Comparison of ENCODE assay signal across 10 cellular contexts in the genomic region with DNA sequence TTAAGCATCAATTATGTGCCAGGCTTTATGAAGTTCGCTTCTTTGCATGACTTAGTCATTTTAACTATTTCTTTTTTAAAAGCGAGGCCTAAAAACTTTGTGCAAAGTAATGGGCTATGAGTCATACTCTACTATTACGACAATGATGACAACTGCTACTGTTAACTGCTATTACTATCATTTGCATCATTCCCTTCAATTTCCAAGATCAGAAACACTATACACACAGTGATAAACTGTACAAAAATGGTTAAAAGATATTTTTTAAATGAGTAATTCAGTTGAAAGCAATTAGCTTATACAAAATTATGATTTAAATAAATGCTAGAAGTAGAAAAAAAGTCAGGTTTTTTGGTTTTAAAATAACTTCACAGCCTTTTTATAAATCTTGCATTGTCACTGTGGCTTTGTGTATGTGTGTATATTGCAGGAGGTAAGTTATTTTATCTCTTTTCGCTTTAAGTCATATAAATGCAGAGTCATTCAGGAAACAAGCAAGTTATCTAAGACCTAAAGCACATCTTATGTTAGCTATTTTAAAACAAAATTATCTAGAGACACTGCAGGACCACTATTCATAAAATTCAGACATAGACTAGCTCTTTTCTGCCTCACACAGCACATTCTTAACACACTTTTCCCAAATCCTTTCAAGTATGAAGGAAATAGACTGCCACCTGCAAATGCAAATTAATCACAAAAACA. TPM values are rescaled to one million over a fixed set of nuclear protein-coding genes. Genes with fewer than 3 reads are reported as not detected.
A peak's percentile ranks its signal among the peaks of the same experiment; 100 is the strongest.
DNase-seq lines count a peak whose midpoint lies in the region; ATAC-seq and TF ChIP-seq lines count a peak whose summit lies in the region.
"Had no signal": no experiment of that assay in that cellular context is flagged by ENCODE, and none has a peak within 500 bp of the region (broad histone marks: within the 10 kb centered on the region; RNA-seq: fewer than 3 reads in every experiment).

No MANE protein-coding gene starts in this region.

- intact Hi-C loops in spleen (cut with DNase I; ENCODE audit: low total_unique reads), result no loop called here

- no peaks in the 10 kb centered on the region for H3K36me3 Mint-ChIP-seq in natural killer cell treated with Interleukin-12 subunit alpha and Interleukin-12 subunit beta and Interleukin-15 and Interleukin-18, amount 100 ng/mL, for 72 hours
- no peaks in the 10 kb centered on the region for H3K36me3 Mint-ChIP-seq in neural progenitor cell

- H3K27ac ChIP-seq in spleen (peak overlapping the region in 2 of 8 donors; percentile 19), neural progenitor cell (no peak overlapping the region)
- H3K27ac ChIP-seq: testis had no signal

- no peak overlapping the region for H3K9ac ChIP-seq in neural progenitor cell

- H3K9me3 Mint-ChIP-seq in natural killer cell treated with Interleukin-12 subunit alpha and Interleukin-12 subunit beta and Interleukin-15 and Interleukin-18, amount 100 ng/mL, for 72 hours, result peaks cover 6% of the 10 kb centered on the region
- H3K9me3 Mint-ChIP-seq in neural progenitor cell, result no peaks in the 10 kb centered on the region

- no peaks in the 10 kb centered on the region for H3K27me3 Mint-ChIP-seq in natural killer cell treated with Interleukin-12 subunit alpha and Interleukin-12 subunit beta and Interleukin-15 and Interleukin-18, amount 100 ng/mL, for 72 hours
- no peaks in the 10 kb centered on the region for H3K27me3 Mint-ChIP-seq in neural progenitor cell (ENCODE audit: insufficient read depth, low read depth)

- H2AFZ ChIP-seq in neural progenitor cell (replicated peaks), result no peak overlapping the region

- H3K36me3 ChIP-seq in spleen (no peaks in the 10 kb centered on the region), neural progenitor cell (no peaks in the 10 kb centered on the region)
- H3K36me3 ChIP-seq: heart right ventricle had no signal

- H3K4me1 ChIP-seq in spleen (peaks cover 0 to 3% (median 0%) of the 10 kb centered on the region in 6 donors), neural progenitor cell (no peaks in the 10 kb centered on the region)
- H3K4me1 ChIP-seq: testis had no signal

- no peak overlapping the region for H3K27ac Mint-ChIP-seq in natural killer cell treated with Interleukin-12 subunit alpha and Interleukin-12 subunit beta and Interleukin-15 and Interleukin-18, amount 100 ng/mL, for 72 hours
- H3K27ac Mint-ChIP-seq in neural progenitor cell, result no peak overlapping the region

- H3K4me2 ChIP-seq in neural progenitor cell, result no peak overlapping the region

- H3K27me3 ChIP-seq in spleen (replicated peaks in 1 of 7) (no peaks in the 10 kb centered on the region), neural progenitor cell (no peaks in the 10 kb centered on the region)
- H3K27me3 ChIP-seq: heart right ventricle, testis had no signal

- DNase-seq in ELR (ENCODE audit: low read depth), result peak; percentile 88
- DNase-seq in NCI-H226, result peak; percentile 12
- peak; percentile 74 to 91 for DNase-seq in cardiac fibroblast (ENCODE audit: low read depth in 2 of 2)
- DNase-seq in renal cortical epithelial cell (ENCODE audit: low read depth), result peak; percentile 67
- DNase-seq in spleen, result no peak
- DNase-seq in natural killer cell treated with Interleukin-12 subunit alpha and Interleukin-12 subunit beta and Interleukin-15 and Interleukin-18, amount 100 ng/mL, for 72 hours (ENCODE audit: low spot score), result no peak
- DNase-seq in NCI-H187 treated with DMSO at 0.1 percent for 48 hours (lab: John Stamatoyannopoulos, UW), result no peak
- no peak for DNase-seq in neural progenitor cell (ENCODE audit: low spot score)
- DNase-seq: heart right ventricle, testis had no signal

- TF ChIP-seq CTCF in cardiac fibroblast (IDR thresholded peaks at IDR 0.05; ENCODE audit: low read depth, low read length), result no peak
- no peak for TF ChIP-seq CTCF in spleen (IDR thresholded peaks at IDR 0.05 in 8 of 11, conservative IDR thresholded peaks at IDR 0.05 in 3 of 11)
- no peak for TF ChIP-seq CTCF in neural progenitor cell (IDR thresholded peaks at IDR 0.05)

- H3K4me3 ChIP-seq in cardiac fibroblast (replicated peaks in 1 of 2; ENCODE audit: low read depth in 2 of 2, low read length in 2 of 2) (no peak overlapping the region), spleen (no peak overlapping the region), neural progenitor cell (no peak overlapping the region)
- H3K4me3 ChIP-seq: heart right ventricle, testis had no signal

- 35 to 61% (median 52%) methylated on average over 4 of the region's 4 CpGs for WGBS in spleen, 5 donors

- ATAC-seq in natural killer cell treated with Interleukin-12 subunit alpha and Interleukin-12 subunit beta and Interleukin-15 and Interleukin-18, amount 100 ng/mL, for 72 hours, result no peak
- ATAC-seq: heart right ventricle had no signal

- no peak overlapping the region for H3K4me3 Mint-ChIP-seq in natural killer cell treated with Interleukin-12 subunit alpha and Interleukin-12 subunit beta and Interleukin-15 and Interleukin-18, amount 100 ng/mL, for 72 hours
- H3K4me3 Mint-ChIP-seq in neural progenitor cell, result no peak overlapping the region

- no peak for TF ChIP-seq POLR2A in spleen (IDR thresholded peaks at IDR 0.05)

- no peaks in the 10 kb centered on the region for H4K20me1 ChIP-seq in neural progenitor cell (ENCODE audit: low read depth)

- no peaks in the 10 kb centered on the region for H3K79me2 ChIP-seq in neural progenitor cell (ENCODE audit: low read depth)

- H3K9me3 ChIP-seq in spleen, result peaks cover 0 to 9% (median 2%) of the 10 kb centered on the region in 8 donors
- H3K9me3 ChIP-seq in neural progenitor cell (ENCODE audit: low read depth), result no peaks in the 10 kb centered on the region
- H3K9me3 ChIP-seq: testis had no signal

- no peaks in the 10 kb centered on the region for H3K4me1 Mint-ChIP-seq in natural killer cell treated with Interleukin-12 subunit alpha and Interleukin-12 subunit beta and Interleukin-15 and Interleukin-18, amount 100 ng/mL, for 72 hours (ENCODE audit: low read depth in 2 of 2)
- H3K4me1 Mint-ChIP-seq in neural progenitor cell, result no peaks in the 10 kb centered on the region

- H3F3A ChIP-seq in neural progenitor cell (ENCODE audit: low read depth), result no peaks in the 10 kb centered on the region

RNA-seq across cellular contexts. Expression of a gene that starts 18.5 kb away (rescaled TPM):
- total RNA-seq in renal cortical epithelial cell (5.0 and 17.7 TPM in 2 replicates), spleen (1 to 10 TPM in 6 of 7 donors, under 1 TPM in 1; 0.52 to 4.0 (median 3.6) TPM), neural progenitor cell (ENCODE audit: low replicate concordance) (1.5 and 2.0 TPM in 2 replicates)
- polyA plus RNA-seq in spleen, result 1 to 10 TPM; 1.3 to 2.7 (median 2.3) TPM
- not detected for total RNA-seq in natural killer cell treated with Interleukin-12 subunit alpha and Interleukin-12 subunit beta and Interleukin-15 and Interleukin-18, amount 100 ng/mL, for 72 hours

RNA-seq across cellular contexts. Expression of a gene that starts 42.0 kb away (rescaled TPM):
- total RNA-seq in renal cortical epithelial cell (14.9 and 34.7 TPM in 2 replicates), spleen (10 to 100 TPM in 2 of 7 donors, 1 to 10 TPM in 5; 4.1 to 15.6 (median 9.1) TPM), neural progenitor cell (ENCODE audit: low replicate concordance) (0.15 TPM in 1 of 2 replicates, not detected in the other)
- polyA plus RNA-seq in spleen, result 1 to 10 TPM; 2.9 to 9.3 (median 6.3) TPM
- total RNA-seq in natural killer cell treated with Interleukin-12 subunit alpha and Interleukin-12 subunit beta and Interleukin-15 and Interleukin-18, amount 100 ng/mL, for 72 hours, result under 1 TPM; 0.36 to 0.61 TPM

RNA-seq across cellular contexts. Expression of a gene that starts 58.5 kb away (rescaled TPM):
- total RNA-seq in renal cortical epithelial cell (42.3 and 210 TPM in 2 replicates), spleen (1 to 10 TPM; 1.3 to 3.8 (median 2.4) TPM), neural progenitor cell (ENCODE audit: low replicate concordance) (0.12 and 0.15 TPM in 2 replicates)
- polyA plus RNA-seq in spleen, result 1 to 10 TPM in 2 of 3 donors, under 1 TPM in 1; 0.58 to 2.2 (median 1.1) TPM
- not detected for total RNA-seq in natural killer cell treated with Interleukin-12 subunit alpha and Interleukin-12 subunit beta and Interleukin-15 and Interleukin-18, amount 100 ng/mL, for 72 hours

Comparison
In these comparisons a context has a peak if more than half of its experiments do, and no peak if none do; other contexts are left out.
1. DNase-seq: peak in ELR (single experiment), NCI-H226 (single experiment), cardiac fibroblast (2 of 2) and renal cortical epithelial cell (single experiment); none in spleen (single experiment), natural killer cell treated with Interleukin-12 subunit alpha and Interleukin-12 subunit beta and Interleukin-15 and Interleukin-18, amount 100 ng/mL, for 72 hours (single experiment), NCI-H187 treated with DMSO at 0.1 percent for 48 hours (single experiment) and neural progenitor cell (single experiment).